8 cellular contexts compared by ENCODE assay signal in genomic region chr17:4703330-4703691, GRCh38. TPM values are rescaled to one million over a fixed set of nuclear protein-coding genes. Genes with fewer than 3 reads are reported as not detected.
DNase-seq lines count a peak whose midpoint lies in the region; ATAC-seq and TF ChIP-seq lines count a peak whose summit lies in the region.

No MANE protein-coding gene starts in this region.

- ATAC-seq in T-helper 17 cell (no peak), gastrocnemius medialis (no peak), GM19452 (IDR thresholded peaks at IDR 0.05; ENCODE audit: unreplicated experiment) (no peak)

- no peaks in the 10 kb centered on the region for H3K36me3 ChIP-seq in gastrocnemius medialis

- in situ Hi-C loops in gastrocnemius medialis (cut with MboI; ENCODE audit: low sequenced_read_pairs in 4 of 4): no loop called here

- H3K27ac Mint-ChIP-seq in T-helper 17 cell: peak overlapping the region; percentile 92

- H3K4me1 Mint-ChIP-seq in T-helper 17 cell: peaks cover 26% of the 10 kb centered on the region

- DNase-seq in T-helper 17 cell (no peak), foreskin fibroblast (no peak), gastrocnemius medialis (no peak), posterior cingulate gyrus (no peak), NCI-H2081 treated with DMSO at 0.1 percent for 48 hours (lab: John Stamatoyannopoulos, UW) (no peak)
- no peak for DNase-seq in stimulated activated CD4-positive, alpha-beta T cell treated with anti-CD3 and anti-CD28 coated beads, Interleukin-2, amount 100 ng/mL, for 48 hours

- H3K27me3 ChIP-seq in gastrocnemius medialis: no peaks in the 10 kb centered on the region

- H3K4me3 Mint-ChIP-seq in T-helper 17 cell: peak overlapping the region; percentile 89

- peaks cover 13 to 15% of the 10 kb centered on the region in 2 donors for H3K4me1 ChIP-seq in gastrocnemius medialis

- no peak for TF ChIP-seq POLR2A in gastrocnemius medialis (IDR thresholded peaks at IDR 0.05)

- intact Hi-C loops in gastrocnemius medialis (cut with DNase I; ENCODE audit: low total_unique reads): no loop called here
- intact Hi-C loops in posterior cingulate gyrus (cut with DNase I): no loop called here

- H3K4me3 ChIP-seq in GM12875 (ENCODE audit: low read depth, low read length) (peak overlapping the region; percentile 97), foreskin fibroblast (ENCODE audit: low read depth in 1 of 2, low read length in 2 of 2) (peak overlapping the region; percentile 66 to 94), gastrocnemius medialis (peak overlapping the region; percentile 80 to 99 (median 88))

- H3K36me3 Mint-ChIP-seq in T-helper 17 cell (ENCODE audit: low read depth): peaks cover 2% of the 10 kb centered on the region

- H3K9me3 ChIP-seq in T-helper 17 cell (ENCODE audit: control insufficient read depth, low read length, poor library complexity, severe bottlenecking) (no peaks in the 10 kb centered on the region), gastrocnemius medialis (no peaks in the 10 kb centered on the region)

- no peaks in the 10 kb centered on the region for H3K27me3 Mint-ChIP-seq in T-helper 17 cell

- H3K27ac ChIP-seq in gastrocnemius medialis: peak overlapping the region; percentile 77 to 79 (median 78)

- TF ChIP-seq CTCF in GM12875 (IDR thresholded peaks at IDR 0.05; ENCODE audit: borderline replicate concordance, insufficient read depth, low read depth, low read length) (no peak), foreskin fibroblast (IDR thresholded peaks at IDR 0.05; ENCODE audit: low read depth, low read length) (no peak), gastrocnemius medialis (IDR thresholded peaks at IDR 0.05 in 4 of 5, conservative IDR thresholded peaks at IDR 0.05 in 1 of 5) (no peak)

RNA-seq across cellular contexts. Expression of gene PELP1, which starts 0.6 kb away (rescaled TPM):
- total RNA-seq in T-helper 17 cell: 10 to 100 TPM; 38.0 to 44.9 TPM
- 10 to 100 TPM; 31.5 to 46.8 (median 35.6) TPM for total RNA-seq in gastrocnemius medialis

RNA-seq across cellular contexts. Expression of gene ARRB2, which starts 7.1 kb away (rescaled TPM):
- total RNA-seq in T-helper 17 cell (100 to 1,000 TPM; 220 to 255 TPM), gastrocnemius medialis (10 to 100 TPM in 1 of 4 donors, 1 to 10 TPM in 3; 5.5 to 11.8 (median 7.8) TPM)

RNA-seq across cellular contexts. Expression of gene MED11, which starts 27.9 kb away (rescaled TPM):
- 1 to 10 TPM; 5.9 to 9.3 TPM for total RNA-seq in T-helper 17 cell
- 10 to 100 TPM; 29.4 to 58.5 (median 44.8) TPM for total RNA-seq in gastrocnemius medialis

RNA-seq across cellular contexts. Expression of gene ZMYND15, which starts 36.3 kb away (rescaled TPM):
- total RNA-seq in T-helper 17 cell (1 to 10 TPM; 1.0 to 1.6 TPM), gastrocnemius medialis (not detected)

RNA-seq across cellular contexts. Expression of gene CXCL16, which starts 36.4 kb away (rescaled TPM):
- total RNA-seq in T-helper 17 cell (10 to 100 TPM; 10.3 to 15.3 TPM), gastrocnemius medialis (1 to 10 TPM; 1.2 to 2.1 (median 1.4) TPM)

Comparison
In these comparisons a context has a peak if more than half of its experiments do, and no peak if none do; other contexts are left out.
1. RNA of gene ARRB2, which starts 7.1 kb away (total RNA-seq): 220 to 255 TPM in T-helper 17 cell; 5.5 to 11.8 TPM in gastrocnemius medialis; every median in the first group is over 10 times any median in the second.
2. Peak in every context shown above with its lines, with median percentiles within 50 percentile points of each other: H3K4me3 ChIP-seq.